In genomic region chr7:2863461-2864066, GRCh38 we compare ENCODE assay signal across 8 cellular contexts. TPM values are rescaled to one million over a fixed set of nuclear protein-coding genes. Genes with fewer than 3 reads are reported as not detected.
DNase-seq lines count a peak whose midpoint lies in the region; TF ChIP-seq lines count a peak whose summit lies in the region.

No MANE protein-coding gene starts in this region.

- peak overlapping the region; percentile 100 for H2BK120ac ChIP-seq in mesenchymal stem cell (ENCODE audit: low read depth, low read length)

- H3K4ac ChIP-seq in mesenchymal stem cell (ENCODE audit: low read depth in 1 of 2, low read length in 2 of 2): peak overlapping the region; percentile 100

- no peaks in the 10 kb centered on the region for H3K79me1 ChIP-seq in mesenchymal stem cell (replicated peaks; ENCODE audit: low read length, poor library complexity, severe bottlenecking)

- no peak overlapping the region for H2BK15ac ChIP-seq in mesenchymal stem cell (ENCODE audit: low read depth, poor library complexity, severe bottlenecking)

- H3K4me3 ChIP-seq in GM23248 (peak overlapping the region; percentile 54), Loucy (ENCODE audit: low read length, poor library complexity, severe bottlenecking) (peak overlapping the region; percentile 72), mesenchymal stem cell (ENCODE audit: insufficient read depth in 1 of 2, low read depth in 1 of 2, low read length in 2 of 2) (peak overlapping the region in 1 of 2 experiments; percentile 65)

- peaks cover 15% of the 10 kb centered on the region for H3K4me1 ChIP-seq in GM23248 (ENCODE audit: insufficient read depth)
- H3K4me1 ChIP-seq in Loucy (ENCODE audit: insufficient read depth, low read length, poor library complexity, severe bottlenecking): peaks cover 15% of the 10 kb centered on the region
- H3K4me1 ChIP-seq in mesenchymal stem cell (ENCODE audit: control insufficient read depth, insufficient read depth, low read depth, low read length): peaks cover 23% of the 10 kb centered on the region

- H3K9me3 ChIP-seq in GM23248 (ENCODE audit: low read depth) (no peaks in the 10 kb centered on the region), Loucy (ENCODE audit: insufficient read depth, low read depth, low read length) (no peaks in the 10 kb centered on the region), mesenchymal stem cell (ENCODE audit: control insufficient read depth, low read length) (no peaks in the 10 kb centered on the region)

- no peaks in the 10 kb centered on the region for H3K27me3 ChIP-seq in GM23248 (replicated peaks; ENCODE audit: insufficient read depth)
- no peaks in the 10 kb centered on the region for H3K27me3 ChIP-seq in Loucy (ENCODE audit: insufficient read depth, low read length, poor library complexity, severe bottlenecking)
- H3K27me3 ChIP-seq in mesenchymal stem cell (ENCODE audit: control insufficient read depth in 1 of 2, insufficient read depth in 1 of 2, low read length in 2 of 2): no peaks in the 10 kb centered on the region

- H3K9me2 ChIP-seq in GM23248 (ENCODE audit: insufficient read depth) (no peaks in the 10 kb centered on the region), Loucy (replicated peaks; ENCODE audit: low read depth, low read length) (no peaks in the 10 kb centered on the region)

- H3K79me2 ChIP-seq in GM23248 (ENCODE audit: insufficient read depth) (no peaks in the 10 kb centered on the region), Loucy (ENCODE audit: insufficient read depth, low read length) (no peaks in the 10 kb centered on the region)

- peak overlapping the region; percentile 100 for H4K91ac ChIP-seq in mesenchymal stem cell (ENCODE audit: low read length)

- H2AK5ac ChIP-seq in mesenchymal stem cell (ENCODE audit: low read length, severe bottlenecking): no peak overlapping the region

- in situ Hi-C loops in GM23248 (cut with MboI): loop anchor here (25.0 kb wide), 1 partner anchor 1749 kb away; no protein-coding TSS in a partner anchor

- H3K27ac ChIP-seq in GM23248: peak overlapping the region; percentile 95
- peak overlapping the region; percentile 77 for H3K27ac ChIP-seq in cingulate gyrus (ENCODE audit: low read depth, low read length)
- peak overlapping the region; percentile 96 for H3K27ac ChIP-seq in mesenchymal stem cell (ENCODE audit: low read length, poor library complexity, severe bottlenecking)

- peak overlapping the region; percentile 99 to 100 for H3K18ac ChIP-seq in mesenchymal stem cell (ENCODE audit: low read depth in 1 of 2, low read length in 2 of 2)

- H3K23ac ChIP-seq in mesenchymal stem cell (ENCODE audit: low read length in 2 of 2): no peak overlapping the region

- WGBS in GM23248 (ENCODE audit: low coverage in 1 of 2, low lambda C conversion rate in 2 of 2, missing lambda C conversion rate in 2 of 2), 2 experiments: 18% methylated on average over 18 of the region's 18 CpGs
- WGBS in mesenchymal stem cell: 4% methylated on average over 8 of the region's 18 CpGs

- peaks cover 9% of the 10 kb centered on the region for H3F3A ChIP-seq in GM23248 (ENCODE audit: insufficient read depth)
- H3F3A ChIP-seq in Loucy (ENCODE audit: low read depth): no peaks in the 10 kb centered on the region

- H4K20me1 ChIP-seq in GM23248 (ENCODE audit: insufficient read depth): no peaks in the 10 kb centered on the region
- H4K20me1 ChIP-seq in Loucy (ENCODE audit: insufficient read depth, low read length, poor library complexity, severe bottlenecking): no peaks in the 10 kb centered on the region

- H3K4me2 ChIP-seq in GM23248 (ENCODE audit: unreplicated experiment): peak overlapping the region; percentile 78
- peak overlapping the region; percentile 85 for H3K4me2 ChIP-seq in Loucy (ENCODE audit: low read depth, low read length, poor library complexity, severe bottlenecking)
- H3K4me2 ChIP-seq in mesenchymal stem cell (ENCODE audit: low read length, poor library complexity, severe bottlenecking): peak overlapping the region; percentile 40

- H3K36me3 ChIP-seq in GM23248 (ENCODE audit: low read depth): no peaks in the 10 kb centered on the region
- H3K36me3 ChIP-seq in Loucy (ENCODE audit: insufficient read depth, low read length): no peaks in the 10 kb centered on the region
- no peaks in the 10 kb centered on the region for H3K36me3 ChIP-seq in mesenchymal stem cell (ENCODE audit: control insufficient read depth in 1 of 2, insufficient read depth in 2 of 2, low read depth in 1 of 2, low read length in 2 of 2)

- no peak for TF ChIP-seq CTCF in Loucy (conservative IDR thresholded peaks at IDR 0.05; ENCODE audit: low read length)

- H2BK5ac ChIP-seq in mesenchymal stem cell (ENCODE audit: low read depth, low read length, poor library complexity, severe bottlenecking): peak overlapping the region; percentile 77

- H3K14ac ChIP-seq in mesenchymal stem cell (ENCODE audit: low read length in 2 of 2): no peak overlapping the region

- DNase-seq in GM04503 (ENCODE audit: low read depth) (peak; percentile 85), GM23248 (peak; percentile 97), mesenchymal stem cell (peak; percentile 100), NCI-H1436 treated with DMSO at 0.1 percent for 48 hours (lab: John Stamatoyannopoulos, UW) (no peak)
- DNase-seq in activated CD4-positive, alpha-beta T cell treated with anti-CD3 and anti-CD28 coated beads for 1 hour: peak; percentile 51
- DNase-seq in stimulated activated CD8-positive, alpha-beta memory T cell treated with anti-CD3 and anti-CD28 coated beads, Interleukin-15, amount 100 ng/mL, for 4 hours (ENCODE audit: low read depth in 2 of 2): peak; percentile 53

- H2AFZ ChIP-seq in GM23248: peak overlapping the region; percentile 93
- peak overlapping the region; percentile 73 for H2AFZ ChIP-seq in Loucy (ENCODE audit: low read length)
- H2AFZ ChIP-seq in mesenchymal stem cell (ENCODE audit: low read depth, low read length): no peak overlapping the region

- peak overlapping the region; percentile 65 to 97 for H2BK12ac ChIP-seq in mesenchymal stem cell (ENCODE audit: low read length in 2 of 2)

- H3K9ac ChIP-seq in GM23248 (peak overlapping the region; percentile 85), Loucy (ENCODE audit: low read depth, low read length, poor library complexity, severe bottlenecking) (peak overlapping the region; percentile 68), mesenchymal stem cell (ENCODE audit: low read length) (peak overlapping the region; percentile 90)

- H4K8ac ChIP-seq in mesenchymal stem cell (ENCODE audit: low read length): peak overlapping the region; percentile 100

RNA-seq across cellular contexts. Expression of gene GNA12, which starts 19.5 kb away (rescaled TPM):
- 13.8 and 24.3 TPM in 2 replicates for total RNA-seq in GM23248 (2014; rRNA removed; shearing (Covaris generic))
- 11.2 and 11.5 TPM in 2 replicates for polyA plus RNA-seq in GM23248 (2016; fragmentation: Nextera tagmentation; extraction: Ambion mirVana)
- polyA plus RNA-seq in mesenchymal stem cell (2013, experiment 1 of 2): 78.8 TPM
- polyA plus RNA-seq in mesenchymal stem cell (2013, experiment 2 of 2): 79.8 TPM
